8 cellular contexts compared by ENCODE assay signal in genomic region chr19:18291590-18292459, GRCh38.
A peak's percentile ranks its signal among the peaks of the same experiment; 100 is the strongest.
DNase-seq lines count a peak whose midpoint lies in the region; ATAC-seq and TF ChIP-seq lines count a peak whose summit lies in the region.

No MANE protein-coding gene starts in this region.

- no peaks in the 10 kb centered on the region for H4K20me1 ChIP-seq in BLaER1

- H3K27me3 ChIP-seq in BLaER1 (no peaks in the 10 kb centered on the region), brain microvascular endothelial cell (replicated peaks) (no peaks in the 10 kb centered on the region)

- ATAC-seq in GM19035 (IDR thresholded peaks at IDR 0.05; ENCODE audit: unreplicated experiment) = peak; percentile 52
- ATAC-seq in HG03378 (IDR thresholded peaks at IDR 0.05; ENCODE audit: unreplicated experiment) = no peak

- H3K36me3 ChIP-seq in BLaER1 = no peaks in the 10 kb centered on the region
- no peaks in the 10 kb centered on the region for H3K36me3 ChIP-seq in brain microvascular endothelial cell (replicated peaks)

- peak overlapping the region; percentile 95 for H3K27ac ChIP-seq in BLaER1
- H3K27ac ChIP-seq in brain microvascular endothelial cell = peak overlapping the region; percentile 96

- H3K4me2 ChIP-seq in BLaER1 = peak overlapping the region; percentile 97

- H3K4me3 ChIP-seq in BLaER1 (peak overlapping the region; percentile 81), brain microvascular endothelial cell (ENCODE audit: low read depth, low read length) (peak overlapping the region; percentile 65), iPS-18c (ENCODE audit: insufficient read depth, low read depth, low read length) (peak overlapping the region; percentile 76), skeletal muscle cell (ENCODE audit: low read depth, low read length) (peak overlapping the region; percentile 56)

- TF ChIP-seq CTCF in brain microvascular endothelial cell (IDR thresholded peaks at IDR 0.05; ENCODE audit: low read depth, low read length, missing control alignments) = no peak

- peak overlapping the region; percentile 86 for H3K9ac ChIP-seq in BLaER1

- in situ Hi-C loops in KBM-7 (cut with MboI; ENCODE audit: low pct_unique_long_range_greater_than_20kb, low sequenced_read_pairs) (no loop called here), brain microvascular endothelial cell (cut with HindIII; ENCODE audit: low pct_ligation_motif_present, low sequenced_read_pairs) (no loop called here)

- H3K4me1 ChIP-seq in BLaER1 = peaks cover 56% of the 10 kb centered on the region

- DNase-seq in KBM-7 (peak; percentile 93), UCSD-AML1 (lab: John Stamatoyannopoulos, UW; ENCODE audit: unreplicated experiment) (peak; percentile 94), brain microvascular endothelial cell (peak; percentile 72), skeletal muscle cell (ENCODE audit: low read depth) (no peak)

- H3K9me3 ChIP-seq in BLaER1 = no peaks in the 10 kb centered on the region
- peaks cover 4% of the 10 kb centered on the region for H3K9me3 ChIP-seq in iPS-18c (ENCODE audit: control insufficient read depth, insufficient read depth, low read length)
